7 cellular contexts compared by ENCODE assay signal in the genomic region with DNA sequence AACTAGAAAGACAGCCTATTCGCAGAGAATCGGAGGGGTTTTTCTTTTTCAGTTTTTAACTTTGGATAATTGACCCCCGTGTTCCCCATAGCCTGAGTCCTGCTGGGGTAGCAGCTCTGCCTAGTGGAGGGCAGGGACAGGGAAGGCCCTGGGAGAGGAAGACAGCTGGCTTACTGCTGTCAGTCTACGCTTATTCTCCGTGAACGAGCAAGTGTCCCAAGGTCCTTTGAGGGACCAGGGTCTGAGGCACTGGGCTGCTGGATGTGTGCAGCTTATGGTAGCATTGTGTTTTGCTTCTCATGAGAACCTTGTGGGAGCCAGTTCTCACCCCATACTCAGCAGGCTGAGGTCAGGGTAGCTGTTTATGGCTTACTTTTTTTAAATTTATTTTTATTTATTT. TPM values are rescaled to one million over a fixed set of nuclear protein-coding genes. Genes with fewer than 3 reads are reported as not detected.
DNase-seq lines count a peak whose midpoint lies in the region; ATAC-seq and TF ChIP-seq lines count a peak whose summit lies in the region.

No MANE protein-coding gene starts in this region.

- no peaks in the 10 kb centered on the region for H3K27me3 Mint-ChIP-seq in T-helper 17 cell
- no peaks in the 10 kb centered on the region for H3K27me3 Mint-ChIP-seq in stimulated activated memory B cell treated with anti-CD40 and anti-IgM and Interleukin-4, amounts not matched to agents 10 μg/mL and 1 μg/mL and 100 μg/mL, for 72 hours

- peaks cover 2% of the 10 kb centered on the region for H3K36me3 Mint-ChIP-seq in T-helper 17 cell (ENCODE audit: low read depth)
- H3K36me3 Mint-ChIP-seq in stimulated activated memory B cell treated with anti-CD40 and anti-IgM and Interleukin-4, amounts not matched to agents 10 μg/mL and 1 μg/mL and 100 μg/mL, for 72 hours, result peaks cover 31% of the 10 kb centered on the region

- peak overlapping the region; percentile 85 for H3K27ac Mint-ChIP-seq in T-helper 17 cell
- H3K27ac Mint-ChIP-seq in stimulated activated memory B cell treated with anti-CD40 and anti-IgM and Interleukin-4, amounts not matched to agents 10 μg/mL and 1 μg/mL and 100 μg/mL, for 72 hours, result peak overlapping the region; percentile 83

- peak overlapping the region; percentile 16 for H3K9ac ChIP-seq in GM23248

- in situ Hi-C loops in GM23248 (cut with MboI), result no loop called here

- H3K4me2 ChIP-seq in GM23248 (ENCODE audit: unreplicated experiment), result peak overlapping the region; percentile 84

- H3K4me1 Mint-ChIP-seq in T-helper 17 cell, result peaks cover 59% of the 10 kb centered on the region
- H3K4me1 Mint-ChIP-seq in stimulated activated memory B cell treated with anti-CD40 and anti-IgM and Interleukin-4, amounts not matched to agents 10 μg/mL and 1 μg/mL and 100 μg/mL, for 72 hours, result peaks cover 86% of the 10 kb centered on the region

- H3K9me2 ChIP-seq in GM23248 (ENCODE audit: insufficient read depth), result no peaks in the 10 kb centered on the region

- H3K4me1 ChIP-seq in GM23248 (ENCODE audit: insufficient read depth), result peaks cover 18% of the 10 kb centered on the region

- no peaks in the 10 kb centered on the region for H3K27me3 ChIP-seq in GM23248 (replicated peaks; ENCODE audit: insufficient read depth)

- WGBS in GM23248 (ENCODE audit: low coverage in 1 of 2, low lambda C conversion rate in 2 of 2, missing lambda C conversion rate in 2 of 2), 2 experiments, result 78 to 81% methylated on average over 6 of the region's 6 CpGs

- peaks cover 10% of the 10 kb centered on the region; the same call in 1 of the 2 replicates for H3F3A ChIP-seq in GM23248 (ENCODE audit: insufficient read depth)

- H2AFZ ChIP-seq in GM23248, result no peak overlapping the region

- H3K4me3 Mint-ChIP-seq in T-helper 17 cell, result peak overlapping the region; percentile 86
- peak overlapping the region; percentile 91 for H3K4me3 Mint-ChIP-seq in stimulated activated memory B cell treated with anti-CD40 and anti-IgM and Interleukin-4, amounts not matched to agents 10 μg/mL and 1 μg/mL and 100 μg/mL, for 72 hours

- H3K9me3 Mint-ChIP-seq in stimulated activated memory B cell treated with anti-CD40 and anti-IgM and Interleukin-4, amounts not matched to agents 10 μg/mL and 1 μg/mL and 100 μg/mL, for 72 hours, result no peaks in the 10 kb centered on the region

- ATAC-seq in T-helper 17 cell, result no peak
- ATAC-seq in stimulated activated memory B cell treated with anti-CD40 and anti-IgM and Interleukin-4, amounts not matched to agents 10 μg/mL and 1 μg/mL and 100 μg/mL, for 72 hours, result no peak

- no peak for DNase-seq in GM23248
- no peak for DNase-seq in T-helper 17 cell
- DNase-seq in fibroblast of mammary gland (ENCODE audit: low read depth), result no peak
- no peak for DNase-seq in hypothalamus (lab: John Stamatoyannopoulos, UW)
- DNase-seq in DMS53 (lab: John Stamatoyannopoulos, UW), result no peak
- no peak for DNase-seq in HPDE6-E6E7 (ENCODE audit: extremely low spot score)

- TF ChIP-seq CTCF in fibroblast of mammary gland (conservative IDR thresholded peaks at IDR 0.05; ENCODE audit: control insufficient read depth, insufficient read depth, low read depth, low read length), result no peak

- peak overlapping the region; percentile 14 for H3K27ac ChIP-seq in GM23248

- H3K36me3 ChIP-seq in GM23248 (ENCODE audit: low read depth), result no peaks in the 10 kb centered on the region

- H3K4me3 ChIP-seq in GM23248 (peak overlapping the region; percentile 74), fibroblast of mammary gland (ENCODE audit: control insufficient read depth, low read depth, low read length) (peak overlapping the region; percentile 69)

- H3K9me3 ChIP-seq in GM23248 (ENCODE audit: low read depth) (no peaks in the 10 kb centered on the region), T-helper 17 cell (ENCODE audit: control insufficient read depth, low read length, poor library complexity, severe bottlenecking) (no peaks in the 10 kb centered on the region)

- no peaks in the 10 kb centered on the region for H4K20me1 ChIP-seq in GM23248 (ENCODE audit: insufficient read depth)

- peaks cover 85% of the 10 kb centered on the region for H3K79me2 ChIP-seq in GM23248 (ENCODE audit: insufficient read depth)

RNA-seq across cellular contexts. Expression of a gene that starts 3.0 kb away (rescaled TPM):
- total RNA-seq in GM23248 (2014; rRNA removed; shearing (Covaris generic)), result 8.3 and 10.3 TPM in 2 replicates
- 6.2 and 8.6 TPM in 2 replicates for polyA plus RNA-seq in GM23248 (2016; fragmentation: Nextera tagmentation; extraction: Ambion mirVana)
- total RNA-seq in T-helper 17 cell, result 10 to 100 TPM; 17.2 to 34.1 TPM
